ENCODE assay signal across 8 cellular contexts in the genomic region with DNA sequence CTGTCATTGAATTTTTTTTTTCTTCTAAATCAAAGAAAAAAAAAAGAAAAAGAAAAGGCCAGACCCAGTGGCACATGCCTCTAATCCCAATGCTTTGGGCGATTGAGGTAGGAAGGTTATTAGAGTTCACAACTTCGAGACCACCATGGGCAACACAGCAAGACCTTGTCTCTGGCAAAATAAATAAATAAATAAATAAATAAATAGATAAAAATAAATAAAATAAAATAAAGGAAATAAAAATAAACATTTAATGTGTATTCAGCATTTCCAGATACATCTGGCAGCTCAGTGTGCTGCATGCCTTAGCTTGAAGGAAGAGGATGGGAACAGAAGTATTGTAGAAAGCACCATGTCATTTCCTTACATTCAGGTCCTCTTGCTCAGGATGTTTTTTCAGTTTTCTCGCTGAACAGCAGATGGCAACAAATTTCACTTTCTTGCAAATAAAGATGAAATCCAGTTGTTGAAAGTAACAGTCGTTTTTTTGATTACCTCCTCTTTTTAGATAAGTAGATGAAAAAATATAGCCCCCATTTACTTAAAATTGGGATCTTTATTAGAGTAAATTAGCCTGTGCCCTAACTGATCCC. TPM values are rescaled to one million over a fixed set of nuclear protein-coding genes. Genes with fewer than 3 reads are reported as not detected.
DNase-seq lines count a peak whose midpoint lies in the region; ATAC-seq and TF ChIP-seq lines count a peak whose summit lies in the region.

No MANE protein-coding gene starts in this region.

- TF ChIP-seq CTCF in GM12875 (IDR thresholded peaks at IDR 0.05; ENCODE audit: borderline replicate concordance, insufficient read depth, low read depth, low read length), result peak; percentile 31; the same call in 1 of the 2 replicates

- H3K4me3 Mint-ChIP-seq in CD4-positive, CD25-positive, alpha-beta regulatory T cell, result no peak overlapping the region

- DNase-seq in CD4-positive, CD25-positive, alpha-beta regulatory T cell, result peak; percentile 5 to 87 (median 53)
- peak; percentile 10 for DNase-seq in NCI-H748 treated with DMSO at 0.1 percent for 48 hours (lab: John Stamatoyannopoulos, UW)
- DNase-seq in central memory CD4-positive, alpha-beta T cell, result peak; percentile 54
- peak; percentile 27 for DNase-seq in mucosa of gallbladder (ENCODE audit: low spot score)
- no peak for DNase-seq in D341Med (ENCODE audit: low spot score)
- no peak for DNase-seq in posterior vena cava (ENCODE audit: low spot score)

- peaks cover 7% of the 10 kb centered on the region for H3K27me3 ChIP-seq in CD4-positive, CD25-positive, alpha-beta regulatory T cell (ENCODE audit: control insufficient read depth, insufficient read depth, low read length)

- no peaks in the 10 kb centered on the region for H3K36me3 Mint-ChIP-seq in CD4-positive, CD25-positive, alpha-beta regulatory T cell

- no peak overlapping the region for H3K27ac Mint-ChIP-seq in CD4-positive, CD25-positive, alpha-beta regulatory T cell

- H3K27ac ChIP-seq in CD4-positive, CD25-positive, alpha-beta regulatory T cell (ENCODE audit: insufficient read depth, low read length, poor library complexity, severe bottlenecking), result no peak overlapping the region

- H3K9me3 ChIP-seq in CD4-positive, CD25-positive, alpha-beta regulatory T cell (ENCODE audit: control insufficient read depth in 2 of 2, low read length in 2 of 2), result no peaks in the 10 kb centered on the region

- H3K9me3 Mint-ChIP-seq in CD4-positive, CD25-positive, alpha-beta regulatory T cell, result no peaks in the 10 kb centered on the region

- ATAC-seq in CD4-positive, CD25-positive, alpha-beta regulatory T cell (ENCODE audit: low read depth in 2 of 2), result no peak
- ATAC-seq in GM21825 (IDR thresholded peaks at IDR 0.05; ENCODE audit: unreplicated experiment), result no peak

- H3K4me1 Mint-ChIP-seq in CD4-positive, CD25-positive, alpha-beta regulatory T cell, result no peaks in the 10 kb centered on the region

- H3K4me1 ChIP-seq in CD4-positive, CD25-positive, alpha-beta regulatory T cell (ENCODE audit: control insufficient read depth, insufficient read depth, low read length, poor library complexity, severe bottlenecking), result no peaks in the 10 kb centered on the region

- no peak overlapping the region for H3K4me3 ChIP-seq in CD4-positive, CD25-positive, alpha-beta regulatory T cell (ENCODE audit: low read depth, low read length)
- H3K4me3 ChIP-seq in GM12875 (ENCODE audit: low read depth, low read length), result no peak overlapping the region

- no peaks in the 10 kb centered on the region for H3K36me3 ChIP-seq in CD4-positive, CD25-positive, alpha-beta regulatory T cell (ENCODE audit: control insufficient read depth, insufficient read depth, low read length)

- H3K27me3 Mint-ChIP-seq in CD4-positive, CD25-positive, alpha-beta regulatory T cell, result peaks cover 58% of the 10 kb centered on the region

- intact Hi-C loops in posterior vena cava (cut with DNase I), result no loop called here

RNA-seq across cellular contexts. Expression of gene FAM178B, which starts 25.7 kb away (rescaled TPM):
- not detected for total RNA-seq in CD4-positive, CD25-positive, alpha-beta regulatory T cell
- polyA plus RNA-seq in CD4-positive, CD25-positive, alpha-beta regulatory T cell, result under 1 TPM in 2 of 4 donors, not detected in 2; 0.06 to 0.59 TPM
- 0.92 TPM for total RNA-seq in mucosa of gallbladder
- 1 to 10 TPM in 1 of 2 donors, under 1 TPM in 1; 0.38 to 1.2 TPM for total RNA-seq in posterior vena cava

Comparison
In these comparisons a context has a peak if more than half of its experiments do, and no peak if none do; other contexts are left out.
1. DNase-seq: peak in CD4-positive, CD25-positive, alpha-beta regulatory T cell (3 of 3), NCI-H748 treated with DMSO at 0.1 percent for 48 hours (single experiment), central memory CD4-positive, alpha-beta T cell (single experiment) and mucosa of gallbladder (single experiment); none in D341Med (single experiment) and posterior vena cava (single experiment).